14 cellular contexts compared by ENCODE assay signal in genomic region chr18:63150942-63151421, GRCh38.
DNase-seq lines count a peak whose midpoint lies in the region; ATAC-seq and TF ChIP-seq lines count a peak whose summit lies in the region.
"Had no signal": no experiment of that assay in that cellular context is flagged by ENCODE, and none has a peak within 500 bp of the region (broad histone marks: within the 10 kb centered on the region; RNA-seq: fewer than 3 reads in every experiment).

No MANE protein-coding gene starts in this region.

- H2AFZ ChIP-seq in Loucy (ENCODE audit: low read length), result no peak overlapping the region

- peaks cover 29% of the 10 kb centered on the region for H3K36me3 Mint-ChIP-seq in CD4-positive, CD25-positive, alpha-beta regulatory T cell
- H3K36me3 Mint-ChIP-seq in activated naive CD8-positive, alpha-beta T cell treated with anti-CD3 and anti-CD28 coated beads, Interleukin-2, amount 10 ng/mL, durations not matched to agents 7 days and 5 days, result peaks cover 36% of the 10 kb centered on the region

- no peaks in the 10 kb centered on the region for H3K27me3 Mint-ChIP-seq in CD4-positive, CD25-positive, alpha-beta regulatory T cell
- no peaks in the 10 kb centered on the region for H3K27me3 Mint-ChIP-seq in activated naive CD8-positive, alpha-beta T cell treated with anti-CD3 and anti-CD28 coated beads, Interleukin-2, amount 10 ng/mL, durations not matched to agents 7 days and 5 days

- H3K9ac ChIP-seq in Loucy (ENCODE audit: low read depth, low read length, poor library complexity, severe bottlenecking), result peak overlapping the region; percentile 17

- no peaks in the 10 kb centered on the region for H3K9me3 ChIP-seq in CD4-positive, CD25-positive, alpha-beta regulatory T cell (ENCODE audit: control insufficient read depth in 2 of 2, low read length in 2 of 2)
- no peaks in the 10 kb centered on the region for H3K9me3 ChIP-seq in Loucy (ENCODE audit: insufficient read depth, low read depth, low read length)
- no peaks in the 10 kb centered on the region for H3K9me3 ChIP-seq in esophagus squamous epithelium

- peaks cover 59% of the 10 kb centered on the region for H3K4me1 ChIP-seq in CD4-positive, CD25-positive, alpha-beta regulatory T cell (ENCODE audit: control insufficient read depth, insufficient read depth, low read length, poor library complexity, severe bottlenecking)
- H3K4me1 ChIP-seq in Loucy (ENCODE audit: insufficient read depth, low read length, poor library complexity, severe bottlenecking) (peaks cover 48% of the 10 kb centered on the region), esophagus squamous epithelium (peaks cover 10 to 66% (median 15%) of the 10 kb centered on the region in 3 donors)

- no peak for DNase-seq in CD4-positive, CD25-positive, alpha-beta regulatory T cell
- peak; percentile 57 for DNase-seq in GM06990 (ENCODE audit: extremely low read depth, insufficient read length)
- DNase-seq in activated naive CD8-positive, alpha-beta T cell treated with anti-CD3 and anti-CD28 coated beads, Interleukin-2, amount 10 ng/mL, durations not matched to agents 7 days and 5 days, result no peak
- DNase-seq in superior temporal gyrus (ENCODE audit: extremely low spot score), result no peak
- no peak for DNase-seq in esophagus squamous epithelium (lab: John Stamatoyannopoulos, UW)
- no peak for DNase-seq in HK-2 (ENCODE audit: unreplicated experiment)
- DNase-seq: activated CD4-positive, CD25-positive, alpha-beta regulatory T cell treated with anti-CD3 and anti-CD28 coated beads, Interleukin-2, amount 50 U/mL, for 72 hours; KG1; NCI-H2029 treated with DMSO at 0.1 percent for 48 hours; nucleus accumbens; small intestine had no signal

- peaks cover 36 to 89% (median 59%) of the 10 kb centered on the region in 4 donors for H3K4me1 Mint-ChIP-seq in CD4-positive, CD25-positive, alpha-beta regulatory T cell
- peaks cover 58% of the 10 kb centered on the region for H3K4me1 Mint-ChIP-seq in activated naive CD8-positive, alpha-beta T cell treated with anti-CD3 and anti-CD28 coated beads, Interleukin-2, amount 10 ng/mL, durations not matched to agents 7 days and 5 days

- TF ChIP-seq POLR2A in esophagus squamous epithelium (IDR thresholded peaks at IDR 0.05), result no peak

- peaks cover 66% of the 10 kb centered on the region for H3K79me2 ChIP-seq in Loucy (ENCODE audit: insufficient read depth, low read length)

- ATAC-seq in CD4-positive, CD25-positive, alpha-beta regulatory T cell (ENCODE audit: low read depth in 2 of 2), result no peak
- ATAC-seq in activated naive CD8-positive, alpha-beta T cell treated with anti-CD3 and anti-CD28 coated beads, Interleukin-2, amount 10 ng/mL, durations not matched to agents 7 days and 5 days (ENCODE audit: low read depth), result no peak
- ATAC-seq in HG02798 (IDR thresholded peaks at IDR 0.05; ENCODE audit: poor library complexity, unreplicated experiment), result no peak

- WGBS in esophagus squamous epithelium, 2 donors, result 64 to 66% methylated on average over 4 of the region's 4 CpGs

- peak overlapping the region; percentile 64 for H3K27ac ChIP-seq in CD4-positive, CD25-positive, alpha-beta regulatory T cell (ENCODE audit: insufficient read depth, low read length, poor library complexity, severe bottlenecking)
- no peak overlapping the region for H3K27ac ChIP-seq in esophagus squamous epithelium

- H3K9me2 ChIP-seq in Loucy (replicated peaks; ENCODE audit: low read depth, low read length), result no peaks in the 10 kb centered on the region

- peak overlapping the region; percentile 37 to 93 (median 64) for H3K4me3 Mint-ChIP-seq in CD4-positive, CD25-positive, alpha-beta regulatory T cell
- no peak overlapping the region for H3K4me3 Mint-ChIP-seq in activated naive CD8-positive, alpha-beta T cell treated with anti-CD3 and anti-CD28 coated beads, Interleukin-2, amount 10 ng/mL, durations not matched to agents 7 days and 5 days

- H4K20me1 ChIP-seq in Loucy (ENCODE audit: insufficient read depth, low read length, poor library complexity, severe bottlenecking), result no peaks in the 10 kb centered on the region

- peak overlapping the region; percentile 43 for H3K4me3 ChIP-seq in CD4-positive, CD25-positive, alpha-beta regulatory T cell (ENCODE audit: low read depth, low read length)
- no peak overlapping the region for H3K4me3 ChIP-seq in GM06990 (replicated peaks; ENCODE audit: low read depth, low read length)
- no peak overlapping the region for H3K4me3 ChIP-seq in Loucy (ENCODE audit: low read length, poor library complexity, severe bottlenecking)
- no peak overlapping the region for H3K4me3 ChIP-seq in esophagus squamous epithelium
- H3K4me3 ChIP-seq: lung had no signal

- H3K9me3 Mint-ChIP-seq in CD4-positive, CD25-positive, alpha-beta regulatory T cell, result no peaks in the 10 kb centered on the region
- no peaks in the 10 kb centered on the region for H3K9me3 Mint-ChIP-seq in activated naive CD8-positive, alpha-beta T cell treated with anti-CD3 and anti-CD28 coated beads, Interleukin-2, amount 10 ng/mL, durations not matched to agents 7 days and 5 days

- H3K4me2 ChIP-seq in Loucy (ENCODE audit: low read depth, low read length, poor library complexity, severe bottlenecking), result peak overlapping the region; percentile 3

- peak overlapping the region; percentile 87 to 97 (median 95) for H3K27ac Mint-ChIP-seq in CD4-positive, CD25-positive, alpha-beta regulatory T cell
- peak overlapping the region; percentile 53 for H3K27ac Mint-ChIP-seq in activated naive CD8-positive, alpha-beta T cell treated with anti-CD3 and anti-CD28 coated beads, Interleukin-2, amount 10 ng/mL, durations not matched to agents 7 days and 5 days

- intact Hi-C loops in esophagus squamous epithelium (cut with DNase I), result no loop called here

- H3F3A ChIP-seq in Loucy (ENCODE audit: low read depth), result no peaks in the 10 kb centered on the region

- POLR2A ChIA-PET in activated naive CD8-positive, alpha-beta T cell treated with anti-CD3 and anti-CD28 coated beads, Interleukin-2, amount 10 ng/mL, durations not matched to agents 7 days and 5 days (lab: Charles Lee), result interaction anchor here (1.0 to 1.7 kb wide), 2 partner anchors 12 to 176 kb away, joined by 3 to 11 read pairs; no protein-coding TSS in a partner anchor

- TF ChIP-seq CTCF in GM06990 (IDR thresholded peaks at IDR 0.05; ENCODE audit: insufficient read depth, low read length, poor library complexity, severe bottlenecking), result no peak
- TF ChIP-seq CTCF in Loucy (conservative IDR thresholded peaks at IDR 0.05; ENCODE audit: low read length), result no peak
- TF ChIP-seq CTCF in esophagus squamous epithelium (IDR thresholded peaks at IDR 0.05), result no peak

- H3K27me3 ChIP-seq in CD4-positive, CD25-positive, alpha-beta regulatory T cell (ENCODE audit: control insufficient read depth, insufficient read depth, low read length), result no peaks in the 10 kb centered on the region
- H3K27me3 ChIP-seq in GM06990 (replicated peaks; ENCODE audit: control insufficient read depth, insufficient read depth, low read length) (no peaks in the 10 kb centered on the region), Loucy (ENCODE audit: insufficient read depth, low read length, poor library complexity, severe bottlenecking) (no peaks in the 10 kb centered on the region), esophagus squamous epithelium (no peaks in the 10 kb centered on the region)

- peaks cover 28% of the 10 kb centered on the region for H3K36me3 ChIP-seq in CD4-positive, CD25-positive, alpha-beta regulatory T cell (ENCODE audit: control insufficient read depth, insufficient read depth, low read length)
- peaks cover 2% of the 10 kb centered on the region; the same call in 1 of the 2 replicates for H3K36me3 ChIP-seq in GM06990 (ENCODE audit: control insufficient read depth, insufficient read depth, low read length)
- no peaks in the 10 kb centered on the region; the same call in 1 of the 2 replicates for H3K36me3 ChIP-seq in Loucy (ENCODE audit: insufficient read depth, low read length)
- no peaks in the 10 kb centered on the region for H3K36me3 ChIP-seq in esophagus squamous epithelium
